Comparison of ENCODE assay signal across 11 cellular contexts in the genomic region with DNA sequence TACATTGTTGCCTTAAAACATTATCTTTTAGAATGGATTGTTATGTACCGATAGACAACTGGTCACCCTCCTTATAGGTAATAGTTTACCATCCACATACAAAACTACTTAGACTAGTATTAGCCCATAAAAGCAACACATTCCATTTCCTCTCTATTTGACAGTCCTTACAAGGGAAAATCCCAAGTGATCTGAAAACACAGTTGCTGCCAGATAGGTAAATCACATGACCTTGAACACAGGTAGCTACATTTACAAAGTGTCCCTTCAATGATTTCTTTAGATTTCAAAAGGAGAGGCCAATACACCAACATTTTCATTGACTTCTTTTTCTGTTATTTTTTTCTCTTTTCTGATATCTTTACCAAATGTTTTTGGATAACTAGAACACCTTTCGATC.
"Had no signal": no experiment of that assay in that cellular context is flagged by ENCODE, and none has a peak within 500 bp of the region (broad histone marks: within the 10 kb centered on the region; RNA-seq: fewer than 3 reads in every experiment).

No MANE protein-coding gene starts in this region.

- H3K4me3 ChIP-seq: GM23248, GM23338, HAP-1 had no signal

- H2AFZ ChIP-seq: GM23248, GM23338 had no signal

- H3K9me3 ChIP-seq: HAP-1 had no signal

- H3K27ac ChIP-seq: GM23248 had no signal

- H3K36me3 ChIP-seq: HAP-1 had no signal

- FAIRE-seq: H1, H54 had no signal

- ATAC-seq: GM23338, HCT116 had no signal

- H3K4me2 ChIP-seq: GM23338 had no signal

- H3K9ac ChIP-seq: GM23248 had no signal

- H3K4me1 ChIP-seq: HAP-1 had no signal

- DNase-seq: GM23248, GOT3, H7, H9, HCEC 1CT, HFFc6 had no signal
